Comparison of ENCODE assay signal across 19 cellular contexts in the genomic region with DNA sequence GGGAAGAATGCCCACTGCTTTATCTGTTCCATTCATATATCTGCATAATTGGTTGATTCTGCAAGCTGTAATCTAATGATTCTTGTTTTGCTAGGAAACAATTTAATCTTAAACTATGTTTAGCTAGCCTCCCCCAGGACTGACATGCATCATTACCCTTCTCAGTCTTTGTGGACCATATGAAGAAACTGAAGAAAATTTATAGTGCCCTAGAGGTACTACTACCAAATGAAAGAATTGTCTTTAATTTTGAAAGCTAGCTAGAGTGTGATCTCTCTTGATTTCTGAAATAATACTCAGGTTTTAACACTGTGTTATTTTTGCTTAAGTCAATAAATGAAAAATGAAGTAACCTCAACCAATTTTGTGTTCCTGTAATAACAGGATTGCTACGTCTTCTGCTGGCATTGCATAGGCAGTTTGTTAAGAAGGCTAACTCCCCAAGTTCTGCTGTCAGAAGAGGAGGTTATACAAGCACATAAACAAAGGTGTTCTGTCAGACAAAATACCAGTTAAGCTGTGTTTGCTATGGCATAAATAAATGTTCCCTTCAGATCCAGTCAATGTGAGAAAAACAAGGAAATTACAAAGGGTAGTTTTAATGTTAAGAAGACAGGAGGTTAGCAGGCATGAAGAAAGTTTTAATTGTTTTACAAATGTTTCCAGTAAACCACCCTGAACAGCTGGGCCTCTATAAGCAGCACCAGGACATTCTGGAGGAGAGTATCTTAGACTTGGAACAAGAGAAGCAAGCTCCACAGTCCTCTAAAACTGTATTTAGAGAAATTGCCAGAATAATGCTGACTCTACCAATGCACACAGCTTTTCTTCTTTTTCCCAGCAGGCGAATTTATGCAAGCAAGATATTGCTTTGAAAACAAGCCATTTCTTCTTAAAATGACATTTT.
DNase-seq lines count a peak whose midpoint lies in the region; ATAC-seq, FAIRE-seq and TF ChIP-seq lines count a peak whose summit lies in the region.
"Had no signal": no experiment of that assay in that cellular context is flagged by ENCODE, and none has a peak within 500 bp of the region (broad histone marks: within the 10 kb centered on the region; RNA-seq: fewer than 3 reads in every experiment).

No MANE protein-coding gene starts in this region.

- in situ Hi-C loops in SK-MEL-5 (cut with HindIII; ENCODE audit: low pct_unique_long_range_greater_than_20kb, low sequenced_read_pairs) = no loop called here

- no peaks in the 10 kb centered on the region for H3F3A ChIP-seq in SK-N-SH (replicated peaks; ENCODE audit: insufficient read depth)

- WGBS in SK-N-SH (ENCODE audit: low lambda C conversion rate) = 6% methylated on average over 2 of the region's 2 CpGs

- H3K4me3 ChIP-seq in H7 (ENCODE audit: insufficient read depth, low read depth, low read length) = no peak overlapping the region
- H3K4me3 ChIP-seq in left lung = no peak overlapping the region
- H3K4me3 ChIP-seq in SK-N-SH (ENCODE audit: low read depth in 2 of 2, low read length in 1 of 2) = no peak overlapping the region
- H3K4me3 ChIP-seq: PC-9 had no signal

- FAIRE-seq in GM12891 (lab: Jason Lieb, UNC) = no peak
- FAIRE-seq: HepG2 had no signal

- intact Hi-C loops in left lung (cut with DNase I) = no loop called here

- POLR2A ChIA-PET in SK-N-SH (lab: Yijun Ruan, JAX) = no interaction called here

- TF ChIP-seq CTCF in left lung (IDR thresholded peaks at IDR 0.05) (no peak), SK-N-SH (IDR thresholded peaks at IDR 0.05) (no peak)

- H3K79me2 ChIP-seq in SK-N-SH (ENCODE audit: insufficient read depth) = no peaks in the 10 kb centered on the region

- H2AFZ ChIP-seq in SK-N-SH (ENCODE audit: low read depth) = no peak overlapping the region
- H2AFZ ChIP-seq: PC-9 had no signal

- CTCF ChIA-PET in SK-N-SH (lab: Yijun Ruan, JAX) = no interaction called here

- no peak for TF ChIP-seq POLR2A in GM12891 (IDR thresholded peaks at IDR 0.05; ENCODE audit: low read depth, low read length)

- H4K20me1 ChIP-seq in SK-N-SH (ENCODE audit: insufficient read depth) = no peaks in the 10 kb centered on the region

- H3K4me1 ChIP-seq in left lung = no peaks in the 10 kb centered on the region
- peaks cover 0 to 14% of the 10 kb centered on the region in 2 experiments; a peak in 1 of 4 replicates for H3K4me1 ChIP-seq in SK-N-SH (ENCODE audit: control insufficient read depth in 1 of 2, insufficient read depth in 2 of 2, low read depth in 1 of 2, low read length in 1 of 2)

- H3K9me3 ChIP-seq in left lung (no peaks in the 10 kb centered on the region), SK-N-SH (no peaks in the 10 kb centered on the region)

- no peak for TF ChIP-seq RAD21 in SK-N-SH (IDR thresholded peaks at IDR 0.05; ENCODE audit: low read length)

- H3K27ac ChIP-seq in left lung (no peak overlapping the region), caudate nucleus (ENCODE audit: low read depth, low read length) (no peak overlapping the region), SK-N-SH (ENCODE audit: low read depth in 2 of 2, low read length in 1 of 2) (no peak overlapping the region)
- H3K27ac ChIP-seq: PC-9 had no signal

- no peak overlapping the region for H3K9ac ChIP-seq in SK-N-SH

- H3K36me3 ChIP-seq in H7 (replicated peaks; ENCODE audit: control insufficient read depth, insufficient read depth, low read length) (no peaks in the 10 kb centered on the region), left lung (no peaks in the 10 kb centered on the region), SK-N-SH (replicated peaks in 1 of 2; ENCODE audit: control insufficient read depth in 1 of 2, insufficient read depth in 2 of 2, low read length in 1 of 2) (no peaks in the 10 kb centered on the region)

- DNase-seq in H7 = peak; percentile 8
- DNase-seq in SK-MEL-5 (ENCODE audit: low read depth, low spot score) = peak; percentile 48
- DNase-seq in left lung = no peak
- peak; percentile 60 for DNase-seq in renal cortical epithelial cell (ENCODE audit: low read depth)
- DNase-seq in caudate nucleus (lab: John Stamatoyannopoulos, UW) = no peak
- DNase-seq in GM12891 (ENCODE audit: insufficient read length, low spot score) = no peak
- no peak for DNase-seq in stimulated activated CD8-positive, alpha-beta memory T cell treated with anti-CD3 and anti-CD28 coated beads, Interleukin-4, amount 100 ng/mL, for 48 hours
- DNase-seq in SK-N-SH = no peak
- DNase-seq: ACHN, AML-193, COR-L47, DMS153, KG1, NCI-H1417 treated with DMSO at 0.1 percent for 48 hours, NCI-H1930, NCI-H774, PC-9 had no signal

- ATAC-seq in left lung = peak; percentile 33
- ATAC-seq: HepG2, SK-N-SH treated with all-trans-retinoic acid at 6 μM for 48 hours had no signal

- no peak overlapping the region for H3K4me2 ChIP-seq in SK-N-SH
- H3K4me2 ChIP-seq: PC-9 had no signal

- H3K27me3 ChIP-seq in H7 (ENCODE audit: control insufficient read depth, insufficient read depth, low read length) (no peaks in the 10 kb centered on the region), left lung (no peaks in the 10 kb centered on the region), SK-N-SH (ENCODE audit: insufficient read depth) (no peaks in the 10 kb centered on the region)

- no peak for TF ChIP-seq EP300 in SK-N-SH (IDR thresholded peaks at IDR 0.05; ENCODE audit: borderline replicate concordance in 1 of 2, low read depth in 1 of 2, low read length in 1 of 2)

- no peaks in the 10 kb centered on the region for H3K9me2 ChIP-seq in SK-N-SH

TF ChIP-seq in GM12891, 5 proteins besides CTCF, POLR2A, EP300 and RAD21:
- TF ChIP-seq PAX5 (IDR thresholded peaks at IDR 0.05; ENCODE audit: insufficient read depth, low read length, severe bottlenecking) (no peak), SPI1 (IDR thresholded peaks at IDR 0.05; ENCODE audit: low read depth, low read length) (no peak), POU2F2 (IDR thresholded peaks at IDR 0.05; ENCODE audit: low read depth, low read length) (no peak), POLR2AphosphoS5 (IDR thresholded peaks at IDR 0.05; ENCODE audit: low read depth, low read length) (no peak), TAF1 (IDR thresholded peaks at IDR 0.05; ENCODE audit: low read depth, low read length) (no peak)

TF ChIP-seq in SK-N-SH, 30 proteins besides CTCF, POLR2A, EP300 and RAD21:
- TF ChIP-seq SMC3 (IDR thresholded peaks at IDR 0.05; ENCODE audit: low read depth, low read length) (no peak), FOXJ3 (CRISPR knock-in tag; IDR thresholded peaks at IDR 0.05) (no peak), YY1 (IDR thresholded peaks at IDR 0.05; ENCODE audit: low read depth) (no peak)
TF ChIP-seq in SK-N-SH: peak in this region for 0.

Comparison
In these comparisons a context has a peak if more than half of its experiments do, and no peak if none do; other contexts are left out.
1. DNase-seq: peak in H7 (single experiment), SK-MEL-5 (single experiment) and renal cortical epithelial cell (single experiment); none in left lung (0 of 2), caudate nucleus (0 of 61), GM12891 (single experiment), stimulated activated CD8-positive, alpha-beta memory T cell treated with anti-CD3 and anti-CD28 coated beads, Interleukin-4, amount 100 ng/mL, for 48 hours (single experiment) and SK-N-SH (single experiment).